ENCODE assay signal across 8 cellular contexts in genomic region chr3:105868745-105869530, GRCh38. TPM values are rescaled to one million over a fixed set of nuclear protein-coding genes. Genes with fewer than 3 reads are reported as not detected.
DNase-seq lines count a peak whose midpoint lies in the region; ATAC-seq lines count a peak whose summit lies in the region.

Gene CBLB, minus strand, starts transcription at chr3:105869012. Its CDS starts 1,435 bp downstream, at chr3:105867577.

- H3K4me2 ChIP-seq in BLaER1 = peak within 1 kb of the TSS; percentile 84

- H3K36me3 ChIP-seq in BLaER1 = peaks cover 7% of the 10 kb centered on the region

- no peaks in the 10 kb centered on the region for H3K9me3 ChIP-seq in BLaER1

- no peaks in the 10 kb centered on the region for H4K20me1 ChIP-seq in BLaER1

- intact Hi-C loops in left colon (cut with DNase I, micrococcal nuclease) = no loop called here

- peak; percentile 95 for DNase-seq in NCI-H748 (lab: John Stamatoyannopoulos, UW; ENCODE audit: unreplicated experiment)
- peak; percentile 78 for DNase-seq in activated CD4-positive, alpha-beta T cell treated with anti-CD3 and anti-CD28 coated beads, Interleukin-2, amount 50 U/mL, for 1 hour
- DNase-seq in cortex of kidney (lab: John Stamatoyannopoulos, UW) = peak; percentile 55
- DNase-seq in left colon = peak; percentile 90 to 94
- peak; percentile 84 for DNase-seq in stimulated activated CD4-positive, alpha-beta T cell treated with anti-CD3 and anti-CD28 coated beads, Interleukin-1b, Interleukin-23, amount 100 ng/mL, for 48 hours

- H3K4me1 ChIP-seq in BLaER1 = peaks cover 42% of the 10 kb centered on the region

- peak; percentile 77 for ATAC-seq in GM19351 (IDR thresholded peaks at IDR 0.05; ENCODE audit: unreplicated experiment)
- ATAC-seq in HG03521 (IDR thresholded peaks at IDR 0.05; ENCODE audit: unreplicated experiment) = peak; percentile 87
- peak; percentile 87 for ATAC-seq in left colon

- peak within 1 kb of the TSS; percentile 91 for H3K9ac ChIP-seq in BLaER1

- H3K27ac ChIP-seq in BLaER1 = peak within 1 kb of the TSS; percentile 81

- H3K27me3 ChIP-seq in BLaER1 = no peaks in the 10 kb centered on the region

- H3K4me3 ChIP-seq in BLaER1 = peak within 1 kb of the TSS; percentile 96

RNA-seq across cellular contexts. Expression of gene CBLB, which starts in this region (rescaled TPM):
- total RNA-seq in left colon = 10 to 100 TPM; 36.7 to 50.2 TPM

Comparison
In these comparisons a context has a peak if more than half of its experiments do, and no peak if none do; other contexts are left out.
1. Peak in every context shown above with its lines: DNase-seq, ATAC-seq, H3K4me3 ChIP-seq and H3K27ac ChIP-seq.